ENCODE assay signal across 11 cellular contexts in genomic region chr11:73640567-73640966, GRCh38. TPM values are rescaled to one million over a fixed set of nuclear protein-coding genes. Genes with fewer than 3 reads are reported as not detected.
DNase-seq lines count a peak whose midpoint lies in the region; ATAC-seq and TF ChIP-seq lines count a peak whose summit lies in the region.
"Had no signal": no experiment of that assay in that cellular context is flagged by ENCODE, and none has a peak within 500 bp of the region (broad histone marks: within the 10 kb centered on the region; RNA-seq: fewer than 3 reads in every experiment).

No MANE protein-coding gene starts in this region.

- H3K9ac ChIP-seq in parathyroid adenoma = no peak overlapping the region
- H3K9ac ChIP-seq: BLaER1 treated with 17β-estradiol and CSF1 and Interleukin-3, amounts not matched to agents 10 nM and 100 nM; GM23248 had no signal

- no peak overlapping the region for H3K4me2 ChIP-seq in parathyroid adenoma (ENCODE audit: low read length)
- H3K4me2 ChIP-seq: BLaER1 treated with 17β-estradiol and CSF1 and Interleukin-3, amounts not matched to agents 10 nM and 100 nM had no signal

- CTCF ChIA-PET in T-cell (lab: Charles Lee) = interaction anchor here (0.7 to 1.0 kb wide), 2 partner anchors 15 to 20 kb away, joined by 4 read pairs; no protein-coding TSS in a partner anchor

- H3K27me3 ChIP-seq in parathyroid adenoma (ENCODE audit: control insufficient read depth, insufficient read depth, low read length) = no peaks in the 10 kb centered on the region
- H3K27me3 ChIP-seq: BLaER1 treated with 17β-estradiol and CSF1 and Interleukin-3, amounts not matched to agents 10 nM and 100 nM had no signal

- no peaks in the 10 kb centered on the region for H3K36me3 Mint-ChIP-seq in activated naive CD4-positive, alpha-beta T cell treated with anti-CD3 and anti-CD28 coated beads, Interleukin-2, amount 50 U/mL, for 24 hours
- H3K36me3 Mint-ChIP-seq in activated naive CD4-positive, alpha-beta T cell treated with anti-CD3 and anti-CD28 coated beads, Interleukin-2, amount 50 U/mL, for 72 hours = no peaks in the 10 kb centered on the region
- H3K36me3 Mint-ChIP-seq in T-cell = no peaks in the 10 kb centered on the region

- DNase-seq in activated naive CD4-positive, alpha-beta T cell treated with anti-CD3 and anti-CD28 coated beads, Interleukin-2, amount 50 U/mL, for 72 hours (ENCODE audit: low spot score in 2 of 2) = no peak
- DNase-seq in T-cell = no peak
- no peak for DNase-seq in NAMALWA (ENCODE audit: low spot score)
- DNase-seq in middle frontal gyrus (ENCODE audit: extremely low spot score, low spot score) = no peak
- DNase-seq: Caco-2, GM23248, HCEC 1CT had no signal

- H3K27me3 Mint-ChIP-seq in activated naive CD4-positive, alpha-beta T cell treated with anti-CD3 and anti-CD28 coated beads, Interleukin-2, amount 50 U/mL, for 24 hours = no peaks in the 10 kb centered on the region
- H3K27me3 Mint-ChIP-seq in T-cell = no peaks in the 10 kb centered on the region

- H3K4me3 Mint-ChIP-seq in activated naive CD4-positive, alpha-beta T cell treated with anti-CD3 and anti-CD28 coated beads, Interleukin-2, amount 50 U/mL, for 24 hours = peak overlapping the region; percentile 34
- peak overlapping the region in 1 of 3 donors; percentile 2 for H3K4me3 Mint-ChIP-seq in T-cell
- H3K4me3 Mint-ChIP-seq: B cell had no signal

- TF ChIP-seq CTCF in parathyroid adenoma (IDR thresholded peaks at IDR 0.05) = no peak

- H3K4me1 ChIP-seq in parathyroid adenoma = no peaks in the 10 kb centered on the region
- H3K4me1 ChIP-seq: Caco-2 had no signal

- no peak overlapping the region for H3K4me3 ChIP-seq in parathyroid adenoma (ENCODE audit: low read depth, low read length)
- H3K4me3 ChIP-seq: BLaER1 treated with 17β-estradiol and CSF1 and Interleukin-3, amounts not matched to agents 10 nM and 100 nM; GM23248 had no signal

- H3K36me3 ChIP-seq in parathyroid adenoma (ENCODE audit: control insufficient read depth, insufficient read depth, low read length) = no peaks in the 10 kb centered on the region
- H3K36me3 ChIP-seq: BLaER1 treated with 17β-estradiol and CSF1 and Interleukin-3, amounts not matched to agents 10 nM and 100 nM had no signal

- H3K79me2 ChIP-seq in parathyroid adenoma = no peaks in the 10 kb centered on the region

- H3K27ac Mint-ChIP-seq in activated naive CD4-positive, alpha-beta T cell treated with anti-CD3 and anti-CD28 coated beads, Interleukin-2, amount 50 U/mL, for 24 hours = peak overlapping the region; percentile 78
- peak overlapping the region in 1 of 2 donors; percentile 7 for H3K27ac Mint-ChIP-seq in activated naive CD4-positive, alpha-beta T cell treated with anti-CD3 and anti-CD28 coated beads, Interleukin-2, amount 50 U/mL, for 72 hours
- H3K27ac Mint-ChIP-seq in T-cell = peak overlapping the region; percentile 81 to 82
- H3K27ac Mint-ChIP-seq: B cell had no signal

- H3K9me3 Mint-ChIP-seq in activated naive CD4-positive, alpha-beta T cell treated with anti-CD3 and anti-CD28 coated beads, Interleukin-2, amount 50 U/mL, for 24 hours = no peaks in the 10 kb centered on the region
- H3K9me3 Mint-ChIP-seq in activated naive CD4-positive, alpha-beta T cell treated with anti-CD3 and anti-CD28 coated beads, Interleukin-2, amount 50 U/mL, for 72 hours = peaks cover 0 to 4% of the 10 kb centered on the region in 2 donors
- no peaks in the 10 kb centered on the region for H3K9me3 Mint-ChIP-seq in T-cell

- H3K27ac ChIP-seq in parathyroid adenoma = no peak overlapping the region
- H3K27ac ChIP-seq: BLaER1 treated with 17β-estradiol and CSF1 and Interleukin-3, amounts not matched to agents 10 nM and 100 nM; GM23248 had no signal

- no peak for ATAC-seq in activated naive CD4-positive, alpha-beta T cell treated with anti-CD3 and anti-CD28 coated beads, Interleukin-2, amount 50 U/mL, for 72 hours
- ATAC-seq in T-cell (replicated peaks in 1 of 4) = peak; percentile 45 to 62 (median 57)

- no peaks in the 10 kb centered on the region for H3K9me3 ChIP-seq in parathyroid adenoma (ENCODE audit: control insufficient read depth, low read length)
- H3K9me3 ChIP-seq: BLaER1 treated with 17β-estradiol and CSF1 and Interleukin-3, amounts not matched to agents 10 nM and 100 nM; Caco-2 had no signal

- peaks cover 10% of the 10 kb centered on the region for H3K4me1 Mint-ChIP-seq in activated naive CD4-positive, alpha-beta T cell treated with anti-CD3 and anti-CD28 coated beads, Interleukin-2, amount 50 U/mL, for 24 hours
- H3K4me1 Mint-ChIP-seq in T-cell = peaks cover 8 to 9% (median 9%) of the 10 kb centered on the region in 3 donors
- H3K4me1 Mint-ChIP-seq: B cell had no signal

- POLR2A ChIA-PET in T-cell (lab: Charles Lee) = interaction anchor here in 1 of 2 donors (0.5 kb wide), 1 partner anchor 283 kb away, joined by 4 read pairs; no protein-coding TSS in a partner anchor

- peak overlapping the region; percentile 13 for H2AFZ ChIP-seq in parathyroid adenoma
- H2AFZ ChIP-seq: GM23248 had no signal

RNA-seq across cellular contexts. Expression of gene PLEKHB1, which starts 5.8 kb away (rescaled TPM):
- total RNA-seq in activated naive CD4-positive, alpha-beta T cell treated with anti-CD3 and anti-CD28 coated beads, Interleukin-2, amount 50 U/mL, for 72 hours = 10 to 100 TPM; 16.4 to 19.9 TPM
- 10 to 100 TPM; 50.8 to 70.6 (median 61.1) TPM for total RNA-seq in T-cell
- total RNA-seq: GM23248 had no signal

RNA-seq across cellular contexts. Expression of gene FAM168A, which starts 42.7 kb away (rescaled TPM):
- total RNA-seq in activated naive CD4-positive, alpha-beta T cell treated with anti-CD3 and anti-CD28 coated beads, Interleukin-2, amount 50 U/mL, for 72 hours = 10 to 100 TPM; 16.6 to 23.4 TPM
- total RNA-seq in T-cell = 10 to 100 TPM; 23.6 to 27.0 (median 24.7) TPM

Comparison
In these comparisons a context has a peak if more than half of its experiments do, and no peak if none do; other contexts are left out.
1. ATAC-seq: peak in T-cell (4 of 4); none in activated naive CD4-positive, alpha-beta T cell treated with anti-CD3 and anti-CD28 coated beads, Interleukin-2, amount 50 U/mL, for 72 hours (0 of 2).